Comparison of ENCODE assay signal across 16 cellular contexts in the genomic region with DNA sequence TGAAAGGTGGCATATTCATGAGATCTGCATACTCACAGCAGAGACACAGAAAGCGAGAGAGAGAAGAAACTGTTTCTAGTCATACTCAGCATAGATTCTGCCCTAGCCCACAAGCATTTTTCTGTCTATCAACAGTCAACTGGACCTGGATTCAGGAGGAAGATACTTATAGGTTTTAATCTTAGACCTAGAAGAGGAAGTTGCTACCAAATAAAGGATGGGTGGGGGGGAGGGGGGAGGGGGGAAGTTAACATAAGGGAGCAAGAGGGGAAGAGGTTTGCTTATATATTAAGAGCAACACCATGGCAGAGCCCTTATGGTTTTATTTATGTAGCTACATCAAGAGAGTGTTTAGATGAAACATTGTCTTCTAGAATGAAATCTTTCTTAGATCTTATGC.
"Had no signal": no experiment of that assay in that cellular context is flagged by ENCODE, and none has a peak within 500 bp of the region (broad histone marks: within the 10 kb centered on the region; RNA-seq: fewer than 3 reads in every experiment).

No MANE protein-coding gene starts in this region.

- H3K9me3 ChIP-seq: gastrocnemius medialis, left ventricle myocardium inferior, pancreas, tibial nerve, vagina had no signal

- DNase-seq: activated CD4-positive, alpha-beta T cell treated with anti-CD3 and anti-CD28 coated beads, Interleukin-2, amount 50 U/mL, for 1 hour; activated CD4-positive, CD25-positive, alpha-beta regulatory T cell; activated naive CD4-positive, alpha-beta T cell treated with anti-CD3 and anti-CD28 coated beads, Interleukin-2, amount 50 U/mL, for 16 hours; activated T-cell treated with anti-CD3 and anti-CD28 coated beads for 4 hours; caudate nucleus; effector memory CD4-positive, alpha-beta T cell; gastrocnemius medialis; kidney; left ventricle myocardium inferior; pancreas had no signal

- H3K27ac ChIP-seq: coronary artery, gastrocnemius medialis, hepatocyte, left ventricle myocardium inferior, pancreas, tibial nerve, vagina had no signal

- H3K4me1 Mint-ChIP-seq: activated T-helper 17 cell treated with anti-CD3 and anti-CD28 coated beads, Interleukin-2, amount 50 U/mL, for 72 hours had no signal

- H3K4me3 Mint-ChIP-seq: activated T-helper 17 cell treated with anti-CD3 and anti-CD28 coated beads, Interleukin-2, amount 50 U/mL, for 72 hours had no signal

- H3K9me3 Mint-ChIP-seq: activated T-helper 17 cell treated with anti-CD3 and anti-CD28 coated beads, Interleukin-2, amount 50 U/mL, for 72 hours had no signal

- H3K4me1 ChIP-seq: gastrocnemius medialis, left ventricle myocardium inferior, pancreas, tibial nerve, vagina had no signal

- H3K4me3 ChIP-seq: coronary artery, gastrocnemius medialis, hepatocyte, left ventricle myocardium inferior, pancreas, tibial nerve, vagina had no signal

- H3K36me3 ChIP-seq: gastrocnemius medialis, left ventricle myocardium inferior, pancreas, tibial nerve, vagina had no signal

- FAIRE-seq: kidney, pancreas, TTC549 had no signal

- ATAC-seq: activated T-helper 17 cell treated with anti-CD3 and anti-CD28 coated beads, Interleukin-2, amount 50 U/mL, for 72 hours; gastrocnemius medialis; pancreas had no signal

- H3K79me2 ChIP-seq: hepatocyte had no signal

- H3K27ac Mint-ChIP-seq: activated T-helper 17 cell treated with anti-CD3 and anti-CD28 coated beads, Interleukin-2, amount 50 U/mL, for 72 hours had no signal

- H2AFZ ChIP-seq: hepatocyte had no signal

- H3K4me2 ChIP-seq: hepatocyte had no signal

- H3K27me3 ChIP-seq: gastrocnemius medialis, hepatocyte, pancreas, tibial nerve, vagina had no signal
